Comparison of ENCODE assay signal across 16 cellular contexts in the genomic region with DNA sequence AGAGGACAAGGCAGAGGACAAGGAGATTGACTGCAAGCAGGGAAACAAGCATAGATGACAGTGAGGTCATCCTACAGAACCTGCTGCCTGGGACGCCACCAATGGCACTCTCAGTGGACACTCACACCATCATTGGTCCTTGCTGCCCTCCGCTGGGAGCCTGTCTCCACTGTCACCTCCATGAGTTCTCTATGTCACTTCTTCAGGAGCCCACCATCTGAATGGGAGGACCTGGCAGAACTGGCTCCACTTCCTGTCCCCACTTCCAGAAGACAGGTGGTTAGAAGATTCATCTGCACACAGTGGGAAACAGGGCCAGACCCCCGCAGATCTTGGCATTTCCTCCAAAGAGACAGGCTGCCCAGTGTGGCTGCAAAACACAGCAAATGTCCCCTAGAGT.
DNase-seq lines count a peak whose midpoint lies in the region; ATAC-seq and TF ChIP-seq lines count a peak whose summit lies in the region.
"Had no signal": no experiment of that assay in that cellular context is flagged by ENCODE, and none has a peak within 500 bp of the region (broad histone marks: within the 10 kb centered on the region; RNA-seq: fewer than 3 reads in every experiment).

No MANE protein-coding gene starts in this region.

- H3K4me1 ChIP-seq in BLaER1 treated with 17β-estradiol and CSF1 and Interleukin-3, amounts not matched to agents 10 nM and 100 nM: peaks cover 51 to 97% (median 71%) of the 10 kb centered on the region in 10 experiments
- peaks cover 0 to 6% (median 1%) of the 10 kb centered on the region in 4 donors for H3K4me1 ChIP-seq in liver (ENCODE audit: control insufficient read depth in 4 of 4, insufficient read depth in 4 of 4, low read length in 3 of 4)
- H3K4me1 ChIP-seq in ascending aorta: no peaks in the 10 kb centered on the region

- H3K4me3 ChIP-seq in BLaER1 treated with 17β-estradiol and CSF1 and Interleukin-3, amounts not matched to agents 10 nM and 100 nM: no peak overlapping the region
- H3K4me3 ChIP-seq in liver (ENCODE audit: low read depth in 1 of 3, low read length in 3 of 3): no peak overlapping the region
- H3K4me3 ChIP-seq in ascending aorta: no peak overlapping the region
- H3K4me3 ChIP-seq: SJSA1 had no signal

- H3K4me2 ChIP-seq in BLaER1 treated with 17β-estradiol and CSF1 and Interleukin-3, amounts not matched to agents 10 nM and 100 nM: peak overlapping the region in 7 of 11 experiments; percentile 68 to 95 (median 87); a peak in 8 of 22 replicates

- H3K36me3 ChIP-seq in BLaER1 treated with 17β-estradiol and CSF1 and Interleukin-3, amounts not matched to agents 10 nM and 100 nM: no peaks in the 10 kb centered on the region
- H3K36me3 ChIP-seq in liver (ENCODE audit: control insufficient read depth in 4 of 4, insufficient read depth in 3 of 4, low read depth in 1 of 4, low read length in 3 of 4): no peaks in the 10 kb centered on the region
- H3K36me3 ChIP-seq in ascending aorta: no peaks in the 10 kb centered on the region
- H3K36me3 ChIP-seq: SJSA1 had no signal

- peak; percentile 40 to 41 for TF ChIP-seq RAD21 in liver (IDR thresholded peaks at IDR 0.05)

- H3K9me3 ChIP-seq in BLaER1 treated with 17β-estradiol and CSF1 and Interleukin-3, amounts not matched to agents 10 nM and 100 nM (replicated peaks in 1 of 11): peaks cover 0 to 17% (median 10%) of the 10 kb centered on the region in 11 experiments; a peak in 17 of 22 replicates
- H3K9me3 ChIP-seq in liver (ENCODE audit: control insufficient read depth in 4 of 4, low read length in 3 of 4) (no peaks in the 10 kb centered on the region), ascending aorta (no peaks in the 10 kb centered on the region)
- H3K9me3 ChIP-seq: SJSA1 had no signal

- ATAC-seq in GM21528 (IDR thresholded peaks at IDR 0.05; ENCODE audit: low FRiP score, unreplicated experiment) (no peak), GM18519 (IDR thresholded peaks at IDR 0.05; ENCODE audit: low FRiP score, unreplicated experiment) (no peak)
- ATAC-seq: PC-3 had no signal

- H3K27ac ChIP-seq in BLaER1 treated with 17β-estradiol and CSF1 and Interleukin-3, amounts not matched to agents 10 nM and 100 nM: no peak overlapping the region
- H3K27ac ChIP-seq in liver (ENCODE audit: low read depth in 1 of 2, low read length in 2 of 2): no peak overlapping the region
- no peak overlapping the region for H3K27ac ChIP-seq in ascending aorta
- H3K27ac ChIP-seq: RWPE1, SJSA1 had no signal

- no peaks in the 10 kb centered on the region for H3K27me3 ChIP-seq in BLaER1 treated with 17β-estradiol and CSF1 and Interleukin-3, amounts not matched to agents 10 nM and 100 nM
- H3K27me3 ChIP-seq in liver (ENCODE audit: control insufficient read depth in 4 of 4, insufficient read depth in 4 of 4, low read length in 3 of 4): no peaks in the 10 kb centered on the region
- H3K27me3 ChIP-seq in ascending aorta: no peaks in the 10 kb centered on the region
- H3K27me3 ChIP-seq: SJSA1 had no signal

- TF ChIP-seq CTCF in liver (IDR thresholded peaks at IDR 0.05; ENCODE audit: low read depth, low read length, missing input control): no peak
- TF ChIP-seq CTCF in ascending aorta (IDR thresholded peaks at IDR 0.05): no peak

- H4K20me1 ChIP-seq in BLaER1 treated with 17β-estradiol and CSF1 and Interleukin-3, amounts not matched to agents 10 nM and 100 nM: no peaks in the 10 kb centered on the region

- no peak overlapping the region for H3K9ac ChIP-seq in BLaER1 treated with 17β-estradiol and CSF1 and Interleukin-3, amounts not matched to agents 10 nM and 100 nM
- H3K9ac ChIP-seq in liver (ENCODE audit: low read depth in 1 of 2, low read length in 2 of 2): no peak overlapping the region

- DNase-seq in HT-29 (ENCODE audit: low spot score): peak; percentile 7
- peak; percentile 69 for DNase-seq in cerebellar cortex (ENCODE audit: low spot score)
- no peak for DNase-seq in MV-4-11 (lab: John Stamatoyannopoulos, UW)
- DNase-seq in ascending aorta (ENCODE audit: low spot score in 2 of 2): no peak
- DNase-seq: CD8-positive, alpha-beta memory T cell; H9; NCI-H187 treated with DMSO at 0.1 percent for 48 hours; NCI-H2171; NCI-H446; PC-3 had no signal

- 86% methylated on average over 3 of the region's 3 CpGs for whole genome bisulfite sequencing in liver

- intact Hi-C loops in ascending aorta (cut with DNase I): no loop called here

TF ChIP-seq in liver, 16 proteins besides CTCF, POLR2A, EP300 and RAD21:
- TF ChIP-seq, protein P1, sequence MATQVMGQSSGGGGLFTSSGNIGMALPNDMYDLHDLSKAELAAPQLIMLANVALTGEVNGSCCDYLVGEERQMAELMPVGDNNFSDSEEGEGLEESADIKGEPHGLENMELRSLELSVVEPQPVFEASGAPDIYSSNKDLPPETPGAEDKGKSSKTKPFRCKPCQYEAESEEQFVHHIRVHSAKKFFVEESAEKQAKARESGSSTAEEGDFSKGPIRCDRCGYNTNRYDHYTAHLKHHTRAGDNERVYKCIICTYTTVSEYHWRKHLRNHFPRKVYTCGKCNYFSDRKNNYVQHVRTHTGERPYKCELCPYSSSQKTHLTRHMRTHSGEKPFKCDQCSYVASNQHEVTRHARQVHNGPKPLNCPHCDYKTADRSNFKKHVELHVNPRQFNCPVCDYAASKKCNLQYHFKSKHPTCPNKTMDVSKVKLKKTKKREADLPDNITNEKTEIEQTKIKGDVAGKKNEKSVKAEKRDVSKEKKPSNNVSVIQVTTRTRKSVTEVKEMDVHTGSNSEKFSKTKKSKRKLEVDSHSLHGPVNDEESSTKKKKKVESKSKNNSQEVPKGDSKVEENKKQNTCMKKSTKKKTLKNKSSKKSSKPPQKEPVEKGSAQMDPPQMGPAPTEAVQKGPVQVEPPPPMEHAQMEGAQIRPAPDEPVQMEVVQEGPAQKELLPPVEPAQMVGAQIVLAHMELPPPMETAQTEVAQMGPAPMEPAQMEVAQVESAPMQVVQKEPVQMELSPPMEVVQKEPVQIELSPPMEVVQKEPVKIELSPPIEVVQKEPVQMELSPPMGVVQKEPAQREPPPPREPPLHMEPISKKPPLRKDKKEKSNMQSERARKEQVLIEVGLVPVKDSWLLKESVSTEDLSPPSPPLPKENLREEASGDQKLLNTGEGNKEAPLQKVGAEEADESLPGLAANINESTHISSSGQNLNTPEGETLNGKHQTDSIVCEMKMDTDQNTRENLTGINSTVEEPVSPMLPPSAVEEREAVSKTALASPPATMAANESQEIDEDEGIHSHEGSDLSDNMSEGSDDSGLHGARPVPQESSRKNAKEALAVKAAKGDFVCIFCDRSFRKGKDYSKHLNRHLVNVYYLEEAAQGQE (IDR thresholded peaks at IDR 0.05): no peak
- no peak for TF ChIP-seq GABPA (IDR thresholded peaks at IDR 0.05 in 1 of 2, conservative IDR thresholded peaks at IDR 0.05 in 1 of 2)
- TF ChIP-seq HNF4G (IDR thresholded peaks at IDR 0.05): no peak
- no peak for TF ChIP-seq FOXA1 (IDR thresholded peaks at IDR 0.05)
- no peak for TF ChIP-seq TAF1 (conservative IDR thresholded peaks at IDR 0.05)
- TF ChIP-seq, protein P2, sequence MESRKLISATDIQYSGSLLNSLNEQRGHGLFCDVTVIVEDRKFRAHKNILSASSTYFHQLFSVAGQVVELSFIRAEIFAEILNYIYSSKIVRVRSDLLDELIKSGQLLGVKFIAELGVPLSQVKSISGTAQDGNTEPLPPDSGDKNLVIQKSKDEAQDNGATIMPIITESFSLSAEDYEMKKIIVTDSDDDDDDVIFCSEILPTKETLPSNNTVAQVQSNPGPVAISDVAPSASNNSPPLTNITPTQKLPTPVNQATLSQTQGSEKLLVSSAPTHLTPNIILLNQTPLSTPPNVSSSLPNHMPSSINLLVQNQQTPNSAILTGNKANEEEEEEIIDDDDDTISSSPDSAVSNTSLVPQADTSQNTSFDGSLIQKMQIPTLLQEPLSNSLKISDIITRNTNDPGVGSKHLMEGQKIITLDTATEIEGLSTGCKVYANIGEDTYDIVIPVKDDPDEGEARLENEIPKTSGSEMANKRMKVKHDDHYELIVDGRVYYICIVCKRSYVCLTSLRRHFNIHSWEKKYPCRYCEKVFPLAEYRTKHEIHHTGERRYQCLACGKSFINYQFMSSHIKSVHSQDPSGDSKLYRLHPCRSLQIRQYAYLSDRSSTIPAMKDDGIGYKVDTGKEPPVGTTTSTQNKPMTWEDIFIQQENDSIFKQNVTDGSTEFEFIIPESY (IDR thresholded peaks at IDR 0.05): no peak
- no peak for TF ChIP-seq SP1 (IDR thresholded peaks at IDR 0.05)
- TF ChIP-seq FOXA2 (IDR thresholded peaks at IDR 0.05): no peak
- TF ChIP-seq RXRA (IDR thresholded peaks at IDR 0.05): no peak
- TF ChIP-seq JUND (IDR thresholded peaks at IDR 0.05): no peak
- TF ChIP-seq, protein P3, sequence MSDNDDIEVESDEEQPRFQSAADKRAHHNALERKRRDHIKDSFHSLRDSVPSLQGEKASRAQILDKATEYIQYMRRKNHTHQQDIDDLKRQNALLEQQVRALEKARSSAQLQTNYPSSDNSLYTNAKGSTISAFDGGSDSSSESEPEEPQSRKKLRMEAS (IDR thresholded peaks at IDR 0.05): no peak
- no peak for TF ChIP-seq HNF4A (conservative IDR thresholded peaks at IDR 0.05)
- TF ChIP-seq EGR1 (IDR thresholded peaks at IDR 0.05; ENCODE audit: low read depth in 2 of 2): no peak
- no peak for TF ChIP-seq YY1 (IDR thresholded peaks at IDR 0.05)
- no peak for TF ChIP-seq NR2F2 (IDR thresholded peaks at IDR 0.05)
- TF ChIP-seq, protein P4, sequence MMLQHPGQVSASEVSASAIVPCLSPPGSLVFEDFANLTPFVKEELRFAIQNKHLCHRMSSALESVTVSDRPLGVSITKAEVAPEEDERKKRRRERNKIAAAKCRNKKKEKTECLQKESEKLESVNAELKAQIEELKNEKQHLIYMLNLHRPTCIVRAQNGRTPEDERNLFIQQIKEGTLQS (IDR thresholded peaks at IDR 0.05): no peak
TF ChIP-seq in liver: peak in this region for 0.

Comparison
In these comparisons a context has a peak if more than half of its experiments do, and no peak if none do; other contexts are left out.
1. DNase-seq: peak in HT-29 (single experiment) and cerebellar cortex (single experiment); none in MV-4-11 (single experiment) and ascending aorta (0 of 2).